In genomic region chr16:89288966-89289365, GRCh38 we compare ENCODE assay signal across 12 cellular contexts.
DNase-seq lines count a peak whose midpoint lies in the region; ATAC-seq, FAIRE-seq and TF ChIP-seq lines count a peak whose summit lies in the region.
"Had no signal": no experiment of that assay in that cellular context is flagged by ENCODE, and none has a peak within 500 bp of the region (broad histone marks: within the 10 kb centered on the region; RNA-seq: fewer than 3 reads in every experiment).

No MANE protein-coding gene starts in this region.

- H3K27ac Mint-ChIP-seq in stimulated activated effector memory CD8-positive, alpha-beta T cell treated with anti-CD3 and anti-CD28 coated beads, Interleukin-12 subunit alpha, Interleukin-12 subunit beta, amount 100 ng/mL, for 72 hours: peak overlapping the region; percentile 74
- H3K27ac Mint-ChIP-seq: B cell had no signal

- H3K4me3 ChIP-seq in right cardiac atrium (ENCODE audit: low read length) (no peak overlapping the region), right atrium auricular region (no peak overlapping the region), HUES6 (ENCODE audit: low read depth, low read length) (no peak overlapping the region), H1 (ENCODE audit: extremely low read depth in 1 of 4, insufficient read depth in 2 of 4, low read depth in 3 of 4, low read length in 4 of 4) (no peak overlapping the region)

- H4K8ac ChIP-seq in H1 (ENCODE audit: extremely low read depth, insufficient read depth, low read length): no peak overlapping the region

- H3K27ac ChIP-seq in right cardiac atrium (ENCODE audit: low read length) (no peak overlapping the region), right atrium auricular region (no peak overlapping the region), HUES6 (ENCODE audit: low read depth, low read length) (peak overlapping the region; percentile 84), H1 (ENCODE audit: low read depth, low read length) (0 out of 2 replicates have a peak overlapping the region, but pooled peaks have one; percentile 8)

- no peak overlapping the region for H2BK120ac ChIP-seq in H1 (replicated peaks; ENCODE audit: low read depth, low read length)

- H3K27me3 ChIP-seq in right cardiac atrium (ENCODE audit: control insufficient read depth, insufficient read depth) (no peaks in the 10 kb centered on the region), right atrium auricular region (no peaks in the 10 kb centered on the region), HUES6 (ENCODE audit: control insufficient read depth, insufficient read depth, low read length) (no peaks in the 10 kb centered on the region), H1 (replicated peaks in 1 of 4; ENCODE audit: control insufficient read depth in 3 of 4, extremely low read depth in 1 of 4, insufficient read depth in 3 of 4, low read length in 3 of 4) (no peaks in the 10 kb centered on the region)

- H3K4me1 ChIP-seq in right cardiac atrium (ENCODE audit: control insufficient read depth, insufficient read depth, low read length) (peaks cover 8% of the 10 kb centered on the region), right atrium auricular region (peaks cover 0 to 11% of the 10 kb centered on the region in 2 donors), HUES6 (ENCODE audit: control insufficient read depth, insufficient read depth, low read length) (peaks cover 39% of the 10 kb centered on the region), H1 (replicated peaks in 1 of 4; ENCODE audit: control insufficient read depth in 3 of 4, insufficient read depth in 4 of 4, low read length in 3 of 4) (peaks cover 11 to 40% (median 35%) of the 10 kb centered on the region in 4 experiments)

- no peak overlapping the region for H3K4me2 ChIP-seq in H1 (ENCODE audit: insufficient read depth in 1 of 2, low read depth in 2 of 2, low read length in 2 of 2)

- TF ChIP-seq EP300 in H1 (IDR thresholded peaks at IDR 0.05; ENCODE audit: borderline replicate concordance in 1 of 2, low read depth in 2 of 2, low read length in 2 of 2): no peak

- no peaks in the 10 kb centered on the region for H3K9me3 ChIP-seq in right cardiac atrium (ENCODE audit: control insufficient read depth, low read length)
- H3K9me3 ChIP-seq in right atrium auricular region: no peaks in the 10 kb centered on the region
- H3K9me3 ChIP-seq in HUES6 (ENCODE audit: control insufficient read depth, insufficient read depth, low read depth, low read length): no peaks in the 10 kb centered on the region
- H3K9me3 ChIP-seq in H1 (ENCODE audit: insufficient read depth in 2 of 2, low read depth in 1 of 2, low read length in 1 of 2): no peaks in the 10 kb centered on the region

- no peak overlapping the region for H3K4ac ChIP-seq in H1 (replicated peaks; ENCODE audit: insufficient read length, low read depth, low read length)

- peak in 2 of 3 donors; percentile 46 to 58 for DNase-seq in right cardiac atrium
- no peak for DNase-seq in right atrium auricular region (ENCODE audit: low spot score)
- no peak for DNase-seq in H1 (ENCODE audit: low read depth in 1 of 2, low spot score in 2 of 2)
- DNase-seq in stimulated activated effector memory CD8-positive, alpha-beta T cell treated with anti-CD3 and anti-CD28 coated beads, Interleukin-12 subunit alpha, Interleukin-12 subunit beta, amount 100 ng/mL, for 72 hours (ENCODE audit: low spot score in 2 of 2): no peak
- no peak for DNase-seq in activated CD4-positive, alpha-beta T cell treated with anti-CD3 and anti-CD28 coated beads, Interleukin-2, amount 50 U/mL, for 1 hour
- no peak for DNase-seq in stimulated activated naive CD4-positive, alpha-beta T cell treated with Interleukin-2 at 50 U/mL for 16 hours (lab: John Stamatoyannopoulos, UW)
- DNase-seq: NCI-H1417 treated with DMSO at 0.1 percent for 48 hours, NCI-H2227 treated with DMSO at 0.1 percent for 48 hours, NCI-H524 treated with DMSO at 0.1 percent for 48 hours had no signal

- H3K79me1 ChIP-seq in H1 (ENCODE audit: low read depth, low read length): peaks cover under 1% of the 10 kb centered on the region

- H3K79me2 ChIP-seq in H1 (ENCODE audit: control insufficient read depth in 1 of 2, insufficient read depth in 2 of 2, low read length in 2 of 2): peaks cover 0 to 31% of the 10 kb centered on the region in 2 experiments; a peak in 1 of 4 replicates

- H3K9ac ChIP-seq in HUES6 (ENCODE audit: low read length) (no peak overlapping the region), H1 (replicated peaks in 1 of 4; ENCODE audit: extremely low read depth in 1 of 4, low read depth in 3 of 4, low read length in 3 of 4) (no peak overlapping the region)

- H3K36me3 ChIP-seq in right atrium auricular region: peaks cover 54% of the 10 kb centered on the region
- H3K36me3 ChIP-seq in HUES6 (ENCODE audit: control insufficient read depth, insufficient read depth, low read length): peaks cover 52% of the 10 kb centered on the region
- H3K36me3 ChIP-seq in H1 (ENCODE audit: control insufficient read depth in 2 of 4, insufficient read depth in 4 of 4, low read length in 3 of 4): peaks cover 30 to 40% (median 35%) of the 10 kb centered on the region in 4 experiments

- intact Hi-C loops in right cardiac atrium (cut with DNase I): no loop called here

- no peaks in the 10 kb centered on the region for H3K9me3 Mint-ChIP-seq in stimulated activated effector memory CD8-positive, alpha-beta T cell treated with anti-CD3 and anti-CD28 coated beads, Interleukin-12 subunit alpha, Interleukin-12 subunit beta, amount 100 ng/mL, for 72 hours
- H3K9me3 Mint-ChIP-seq: IgD-negative memory B cell had no signal

- TF ChIP-seq CTCF in right atrium auricular region (IDR thresholded peaks at IDR 0.05) (no peak), H1 (IDR thresholded peaks at IDR 0.05; ENCODE audit: control extremely low read depth in 1 of 3, insufficient read depth in 1 of 3, low read depth in 1 of 3, low read length in 3 of 3) (no peak)

- peak overlapping the region; percentile 68; the same call in 1 of the 2 replicates for H2AK5ac ChIP-seq in H1 (ENCODE audit: low read depth, low read length)

- no peak overlapping the region; the same call in 1 of the 2 replicates for H3K18ac ChIP-seq in H1 (ENCODE audit: extremely low read depth, low read length)

- no peak for TF ChIP-seq RAD21 in H1 (IDR thresholded peaks at IDR 0.05 in 1 of 2, conservative IDR thresholded peaks at IDR 0.05 in 1 of 2; ENCODE audit: low read depth in 2 of 2, low read length in 2 of 2)

- no peak overlapping the region for H4K5ac ChIP-seq in H1 (ENCODE audit: insufficient read length, low read depth, low read length)

- H3K56ac ChIP-seq in H1 (replicated peaks; ENCODE audit: insufficient read length, low read depth, low read length): no peak overlapping the region

- H4K20me1 ChIP-seq in H1 (replicated peaks in 1 of 2; ENCODE audit: control insufficient read depth in 1 of 2, insufficient read depth in 2 of 2, low read length in 2 of 2): peaks cover 12 to 15% of the 10 kb centered on the region in 2 experiments

- ATAC-seq in right cardiac atrium: no peak
- ATAC-seq in stimulated activated effector memory CD8-positive, alpha-beta T cell treated with anti-CD3 and anti-CD28 coated beads, Interleukin-12 subunit alpha, Interleukin-12 subunit beta, amount 100 ng/mL, for 72 hours: no peak

- no peak for TF ChIP-seq POLR2A in H1 (IDR thresholded peaks at IDR 0.05; ENCODE audit: control extremely low read depth in 1 of 2, low read depth in 2 of 2, low read length in 2 of 2)

- H3K23ac ChIP-seq in H1 (ENCODE audit: insufficient read length): no peak overlapping the region

- 0 out of 2 replicates have a peak overlapping the region, but pooled peaks have one; percentile 62 for H2BK12ac ChIP-seq in H1 (ENCODE audit: low read depth, low read length)

- no peak overlapping the region for H2BK15ac ChIP-seq in H1 (ENCODE audit: low read length)

- CTCF ChIA-PET in H1 (lab: Charles Lee; ENCODE audit: partially characterized antibody): interaction anchor here (0.7 to 3.7 kb wide), 33 partner anchors 9 to 496 kb away, joined by 3 to 28 read pairs (median 4); no protein-coding TSS in a partner anchor

- peaks cover 24% of the 10 kb centered on the region for H3K36me3 Mint-ChIP-seq in stimulated activated effector memory CD8-positive, alpha-beta T cell treated with anti-CD3 and anti-CD28 coated beads, Interleukin-12 subunit alpha, Interleukin-12 subunit beta, amount 100 ng/mL, for 72 hours

- no peak overlapping the region for H2BK20ac ChIP-seq in H1 (ENCODE audit: low read length)

- peak overlapping the region; percentile 92 for H2BK5ac ChIP-seq in H1 (ENCODE audit: low read depth, low read length)

- H3K4me1 Mint-ChIP-seq in stimulated activated effector memory CD8-positive, alpha-beta T cell treated with anti-CD3 and anti-CD28 coated beads, Interleukin-12 subunit alpha, Interleukin-12 subunit beta, amount 100 ng/mL, for 72 hours: peaks cover 10% of the 10 kb centered on the region

- peaks cover 2% of the 10 kb centered on the region; the same call in 1 of the 2 replicates for H3K23me2 ChIP-seq in H1 (ENCODE audit: low read depth, low read length)

- no peak for FAIRE-seq in H1 (lab: Jason Lieb, UNC)

- no peak overlapping the region for H4K91ac ChIP-seq in H1 (replicated peaks; ENCODE audit: insufficient read length, low read length)

- no peak overlapping the region for H2AFZ ChIP-seq in H1 (ENCODE audit: low read length)

- POLR2A ChIA-PET in H1 (lab: Charles Lee; ENCODE audit: partially characterized antibody): interaction anchor here (0.9 to 1.6 kb wide), 8 partner anchors 11 to 272 kb away, joined by 3 to 5 read pairs (median 4); no protein-coding TSS in a partner anchor

- WGBS in right cardiac atrium: 92% methylated on average over 19 of the region's 19 CpGs
- WGBS in H1 (ENCODE audit: extremely low coverage in 1 of 2, insufficient coverage in 1 of 2, insufficient read length in 1 of 2, insufficient replicate concordance in 2 of 2, low coverage in 1 of 2, low lambda C conversion rate in 2 of 2, missing lambda C conversion rate in 1 of 2), 2 experiments: 92% methylated on average over 19 of the region's 19 CpGs; no CpG with 5 or more reads in 1 of the 2 experiments

- H3K14ac ChIP-seq in H1 (ENCODE audit: insufficient read length): no peak overlapping the region

- H3K4me3 Mint-ChIP-seq in stimulated activated effector memory CD8-positive, alpha-beta T cell treated with anti-CD3 and anti-CD28 coated beads, Interleukin-12 subunit alpha, Interleukin-12 subunit beta, amount 100 ng/mL, for 72 hours: no peak overlapping the region
- H3K4me3 Mint-ChIP-seq: B cell, IgD-negative memory B cell had no signal

TF ChIP-seq in H1, 55 proteins besides CTCF, POLR2A, EP300 and RAD21 (continues in another document):
- TF ChIP-seq SIX5 (IDR thresholded peaks at IDR 0.05; ENCODE audit: low read depth, low read length): no peak
- no peak for TF ChIP-seq SIN3A (conservative IDR thresholded peaks at IDR 0.05 in 1 of 2, IDR thresholded peaks at IDR 0.05 in 1 of 2; ENCODE audit: low read depth in 1 of 2, low read length in 2 of 2)

Comparison
In these comparisons a context has a peak if more than half of its experiments do, and no peak if none do; other contexts are left out.
1. DNase-seq: peak in right cardiac atrium (2 of 3); none in right atrium auricular region (single experiment), H1 (0 of 2), stimulated activated effector memory CD8-positive, alpha-beta T cell treated with anti-CD3 and anti-CD28 coated beads, Interleukin-12 subunit alpha, Interleukin-12 subunit beta, amount 100 ng/mL, for 72 hours (0 of 2), activated CD4-positive, alpha-beta T cell treated with anti-CD3 and anti-CD28 coated beads, Interleukin-2, amount 50 U/mL, for 1 hour (single experiment) and stimulated activated naive CD4-positive, alpha-beta T cell treated with Interleukin-2 at 50 U/mL for 16 hours (single experiment).
2. H3K27ac ChIP-seq: peak in HUES6 (single experiment) and H1 (single experiment); none in right cardiac atrium (single experiment) and right atrium auricular region (0 of 2).